Comparison of ENCODE assay signal across 8 cellular contexts in genomic region chr3:136750922-136751258, GRCh38. TPM values are rescaled to one million over a fixed set of nuclear protein-coding genes. Genes with fewer than 3 reads are reported as not detected.
DNase-seq lines count a peak whose midpoint lies in the region; ATAC-seq and TF ChIP-seq lines count a peak whose summit lies in the region.

No MANE protein-coding gene starts in this region.

- intact Hi-C loops in sigmoid colon (cut with DNase I) = loop anchor here (2.0 to 5.0 kb wide), 4 partner anchors 246 to 679 kb away; partner anchors contain the start of gene PCCB
- intact Hi-C loops in posterior cingulate gyrus (cut with DNase I) = loop anchor here (5.0 kb wide), 2 partner anchors 499 to 784 kb away; partner anchors contain the start of genes PCCB and PPP2R3A

- H3K27me3 ChIP-seq in sigmoid colon = no peaks in the 10 kb centered on the region

- H3K4me1 Mint-ChIP-seq in T-cell = peaks cover 55 to 61% (median 58%) of the 10 kb centered on the region in 3 donors

- peaks cover 0 to 48% (median 37%) of the 10 kb centered on the region in 4 donors for H3K4me1 ChIP-seq in sigmoid colon

- WGBS in sigmoid colon, 2 donors = 1 to 4% methylated on average over 7 of the region's 7 CpGs

- H3K9me3 Mint-ChIP-seq in T-cell = no peaks in the 10 kb centered on the region

- peak overlapping the region; percentile 92 to 99 (median 98) for H3K27ac ChIP-seq in sigmoid colon

- TF ChIP-seq CTCF in fibroblast of the aortic adventitia (IDR thresholded peaks at IDR 0.05; ENCODE audit: insufficient read depth, low read length) = no peak
- TF ChIP-seq CTCF in sigmoid colon (IDR thresholded peaks at IDR 0.05) = no peak

- peak overlapping the region; percentile 88 to 92 (median 90) for H3K4me3 Mint-ChIP-seq in T-cell

- CTCF ChIA-PET in T-cell (lab: Charles Lee) = interaction anchor here in 1 of 2 donors (2.9 kb wide), 1 partner anchor 359 kb away, joined by 37 read pairs; no protein-coding TSS in a partner anchor

- H3K36me3 ChIP-seq in sigmoid colon = no peaks in the 10 kb centered on the region

- H3K9me3 ChIP-seq in sigmoid colon = no peaks in the 10 kb centered on the region

- in situ Hi-C loops in G401 (cut with HindIII; ENCODE audit: low sequenced_read_pairs) = loop anchor here (25.0 kb wide), 1 partner anchor 261 kb away; no protein-coding TSS in a partner anchor

- no peak for ATAC-seq in T-cell (replicated peaks in 1 of 4)

- no peak for TF ChIP-seq POLR2A in sigmoid colon (IDR thresholded peaks at IDR 0.05)

- TF ChIP-seq EP300 in sigmoid colon (IDR thresholded peaks at IDR 0.05) = no peak

- H3K27ac Mint-ChIP-seq in T-cell = peak overlapping the region; percentile 80 to 83

- POLR2A ChIA-PET in T-cell (lab: Charles Lee) = no interaction called here

- H3K4me3 ChIP-seq in fibroblast of the aortic adventitia (ENCODE audit: low read depth, low read length) = peak overlapping the region; percentile 79
- H3K4me3 ChIP-seq in sigmoid colon = peak overlapping the region; percentile 84 to 95 (median 88)

- DNase-seq in G401 (ENCODE audit: low spot score) = peak; percentile 17
- no peak for DNase-seq in T-cell
- peak; percentile 85 for DNase-seq in fibroblast of the aortic adventitia (ENCODE audit: low read depth)
- no peak for DNase-seq in sigmoid colon
- DNase-seq in SIG-M5 (lab: John Stamatoyannopoulos, UW) = no peak
- DNase-seq in posterior cingulate gyrus = no peak
- DNase-seq in NCI-H2227 (lab: John Stamatoyannopoulos, UW; ENCODE audit: unreplicated experiment) = no peak
- DNase-seq in kidney glomerular epithelial cell (lab: John Stamatoyannopoulos, UW) = no peak

- H3K27me3 Mint-ChIP-seq in T-cell = no peaks in the 10 kb centered on the region

- no peaks in the 10 kb centered on the region for H3K36me3 Mint-ChIP-seq in T-cell

RNA-seq across cellular contexts. Expression of gene STAG1, which starts 1.3 kb away (rescaled TPM):
- total RNA-seq in G401 (2014; rRNA removed; shearing (Covaris generic)) = 14.0 and 22.4 TPM in 2 replicates
- total RNA-seq in T-cell = 10 to 100 TPM; 38.9 to 52.5 (median 42.7) TPM
- 75.1 and 78.0 TPM in 2 replicates for total RNA-seq in fibroblast of the aortic adventitia (ENCODE audit: low replicate concordance)
- total RNA-seq in sigmoid colon = 10 to 100 TPM; 37.3 to 52.8 (median 43.2) TPM
- 10 to 100 TPM; 12.0 to 15.1 (median 13.2) TPM for polyA plus RNA-seq in sigmoid colon

Comparison
In these comparisons a context has a peak if more than half of its experiments do, and no peak if none do; other contexts are left out.
1. DNase-seq: peak in G401 (single experiment) and fibroblast of the aortic adventitia (single experiment); none in T-cell (0 of 34), sigmoid colon (single experiment), SIG-M5 (single experiment), posterior cingulate gyrus (0 of 10), NCI-H2227 (single experiment) and kidney glomerular epithelial cell (single experiment).